In the genomic region with DNA sequence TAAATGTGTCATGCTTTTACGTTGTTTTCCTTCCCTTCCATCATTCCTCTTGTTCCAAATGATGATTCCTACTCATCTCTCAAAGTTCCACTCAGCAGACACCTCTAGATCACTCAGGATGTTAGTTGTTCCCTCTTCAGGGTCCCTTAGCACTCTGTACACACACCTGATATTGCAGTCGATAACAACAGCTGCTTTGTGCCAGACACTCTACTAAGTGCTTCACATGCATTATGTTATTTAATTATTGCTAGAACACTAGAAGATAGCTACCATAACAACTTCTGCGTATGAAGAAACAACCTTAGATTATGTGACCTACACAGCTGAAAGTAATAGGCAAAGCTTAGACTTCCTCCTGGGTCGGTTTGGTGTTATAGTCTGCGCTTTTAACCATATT, we compare ENCODE assay signal across 22 cellular contexts. TPM values are rescaled to one million over a fixed set of nuclear protein-coding genes. Genes with fewer than 3 reads are reported as not detected.
DNase-seq lines count a peak whose midpoint lies in the region; ATAC-seq and TF ChIP-seq lines count a peak whose summit lies in the region.
"Had no signal": no experiment of that assay in that cellular context is flagged by ENCODE, and none has a peak within 500 bp of the region (broad histone marks: within the 10 kb centered on the region; RNA-seq: fewer than 3 reads in every experiment).

No MANE protein-coding gene starts in this region.

- H3K9me3 ChIP-seq in BE2C (no peaks in the 10 kb centered on the region), transverse colon (no peaks in the 10 kb centered on the region)
- H3K9me3 ChIP-seq: adrenal gland, Peyer's patch, vagina had no signal

- peaks cover 19% of the 10 kb centered on the region for H3K36me3 ChIP-seq in BE2C
- H3K36me3 ChIP-seq in transverse colon, result peaks cover 0 to 41% (median 20%) of the 10 kb centered on the region in 4 donors

- in situ Hi-C loops in KBM-7 (cut with MboI; ENCODE audit: low pct_unique_long_range_greater_than_20kb, low sequenced_read_pairs), result no loop called here
- in situ Hi-C loops in transverse colon (cut with MboI; ENCODE audit: low pct_ligation_motif_present in 1 of 4, low pct_unique_long_range_greater_than_20kb in 1 of 4, low sequenced_read_pairs in 3 of 4), result no loop called here

- no peaks in the 10 kb centered on the region for H3K27me3 Mint-ChIP-seq in activated T-helper 17 cell treated with anti-CD3 and anti-CD28 coated beads, Interleukin-2, amount 50 U/mL, for 72 hours
- H3K27me3 Mint-ChIP-seq: brain; IgD-negative memory B cell; naive thymus-derived CD8-positive, alpha-beta T cell had no signal

- H3K4me1 Mint-ChIP-seq in activated T-helper 17 cell treated with anti-CD3 and anti-CD28 coated beads, Interleukin-2, amount 50 U/mL, for 72 hours, result peaks cover 2% of the 10 kb centered on the region
- H3K4me1 Mint-ChIP-seq: brain, IgD-negative memory B cell had no signal

- WGBS in transverse colon (ENCODE audit: low coverage in 1 of 2), 2 donors, result 63 to 73% methylated on average over 5 of the region's 5 CpGs

- H3K27ac Mint-ChIP-seq in activated T-helper 17 cell treated with anti-CD3 and anti-CD28 coated beads, Interleukin-2, amount 50 U/mL, for 72 hours, result peak overlapping the region; percentile 0
- H3K27ac Mint-ChIP-seq: brain, CD14-positive monocyte, H9, IgD-negative memory B cell had no signal

- H3K4me3 ChIP-seq in BE2C (ENCODE audit: low read depth, low read length) (no peak overlapping the region), transverse colon (no peak overlapping the region)
- H3K4me3 ChIP-seq: adrenal gland, Peyer's patch, vagina had no signal

- peaks cover 15% of the 10 kb centered on the region for H3K4me1 ChIP-seq in BE2C
- H3K4me1 ChIP-seq in transverse colon, result peaks cover 0 to 11% (median 4%) of the 10 kb centered on the region in 4 donors
- H3K4me1 ChIP-seq: vagina had no signal

- no peak overlapping the region for H3K4me3 Mint-ChIP-seq in activated T-helper 17 cell treated with anti-CD3 and anti-CD28 coated beads, Interleukin-2, amount 50 U/mL, for 72 hours
- H3K4me3 Mint-ChIP-seq: activated T-cell treated with anti-CD3 and anti-CD28 coated beads, Interleukin-2, amount 50 U/mL, for 4 hours; brain; CD14-positive monocyte; H9; IgD-negative memory B cell; naive thymus-derived CD8-positive, alpha-beta T cell had no signal

- intact Hi-C loops in transverse colon (cut with DNase I; ENCODE audit: low total_unique reads), result no loop called here

- H3K9me3 Mint-ChIP-seq in activated T-helper 17 cell treated with anti-CD3 and anti-CD28 coated beads, Interleukin-2, amount 50 U/mL, for 72 hours, result no peaks in the 10 kb centered on the region
- H3K9me3 Mint-ChIP-seq: activated T-cell treated with anti-CD3 and anti-CD28 coated beads, Interleukin-2, amount 50 U/mL, for 4 hours; brain; IgD-negative memory B cell; naive thymus-derived CD8-positive, alpha-beta T cell had no signal

- TF ChIP-seq EP300 in transverse colon (IDR thresholded peaks at IDR 0.05; ENCODE audit: low read depth), result no peak

- no peak for TF ChIP-seq CTCF in BE2C (IDR thresholded peaks at IDR 0.05; ENCODE audit: low read depth, low read length)
- no peak for TF ChIP-seq CTCF in transverse colon (IDR thresholded peaks at IDR 0.05)

- H3K27me3 ChIP-seq in BE2C (no peaks in the 10 kb centered on the region), transverse colon (no peaks in the 10 kb centered on the region)
- H3K27me3 ChIP-seq: adrenal gland, Peyer's patch, vagina had no signal

- no peak for ATAC-seq in activated T-helper 17 cell treated with anti-CD3 and anti-CD28 coated beads, Interleukin-2, amount 50 U/mL, for 72 hours (replicated peaks)
- ATAC-seq: activated T-cell treated with anti-CD3 and anti-CD28 coated beads, Interleukin-2, amount 50 U/mL, for 4 hours; naive thymus-derived CD8-positive, alpha-beta T cell had no signal

- H3K27ac ChIP-seq in transverse colon, result no peak overlapping the region
- H3K27ac ChIP-seq: 22Rv1, Peyer's patch, vagina had no signal

- no peak for TF ChIP-seq POLR2A in transverse colon (IDR thresholded peaks at IDR 0.05)

- DNase-seq in DMS153 (lab: John Stamatoyannopoulos, UW) (peak; percentile 19), DMS153 treated with DMSO at 0.1 percent for 48 hours (lab: John Stamatoyannopoulos, UW; ENCODE audit: unreplicated experiment) (no peak), BE2C (peak; percentile 43), NCI-H2029 treated with DMSO at 0.1 percent for 48 hours (lab: John Stamatoyannopoulos, UW) (peak; percentile 45), KBM-7 (no peak), transverse colon (no peak)
- no peak for DNase-seq in activated CD4-positive, alpha-beta T cell treated with anti-CD3 and anti-CD28 coated beads for 1 hour
- DNase-seq: activated T-cell treated with anti-CD3 and anti-CD28 coated beads, Interleukin-2, amount 50 U/mL, for 4 hours; adrenal gland; H9; naive thymus-derived CD8-positive, alpha-beta T cell; NCI-H1048; NCI-H69; Peyer's patch; stimulated activated naive CD4-positive, alpha-beta T cell treated with Interleukin-2 at 50 U/mL for 16 hours; T-helper 1 cell had no signal

- peaks cover 94% of the 10 kb centered on the region for H3K36me3 Mint-ChIP-seq in activated T-helper 17 cell treated with anti-CD3 and anti-CD28 coated beads, Interleukin-2, amount 50 U/mL, for 72 hours (ENCODE audit: low read depth)

RNA-seq across cellular contexts. Expression of gene PCBD1, which starts 29.6 kb away (rescaled TPM):
- polyA plus RNA-seq in BE2C (2012; ENCODE audit: insufficient read depth, insufficient read length, low read depth), result 93.5 TPM
- 10 to 100 TPM; 36.3 to 47.4 TPM for total RNA-seq in activated T-helper 17 cell treated with anti-CD3 and anti-CD28 coated beads, Interleukin-2, amount 50 U/mL, for 72 hours
- total RNA-seq in transverse colon, result 10 to 100 TPM; 21.7 to 69.6 (median 44.8) TPM

RNA-seq across cellular contexts. Expression of gene SGPL1, which starts 43.0 kb away (rescaled TPM):
- 22.7 TPM for polyA plus RNA-seq in BE2C (2012; ENCODE audit: insufficient read depth, insufficient read length, low read depth)
- 10 to 100 TPM; 23.9 to 30.8 TPM for total RNA-seq in activated T-helper 17 cell treated with anti-CD3 and anti-CD28 coated beads, Interleukin-2, amount 50 U/mL, for 72 hours
- 10 to 100 TPM; 24.9 to 65.4 (median 61.3) TPM for total RNA-seq in transverse colon

Comparison
In these comparisons a context has a peak if more than half of its experiments do, and no peak if none do; other contexts are left out.
1. DNase-seq: peak in DMS153 (single experiment), BE2C (single experiment) and NCI-H2029 treated with DMSO at 0.1 percent for 48 hours (single experiment); none in DMS153 treated with DMSO at 0.1 percent for 48 hours (single experiment), KBM-7 (single experiment), activated CD4-positive, alpha-beta T cell treated with anti-CD3 and anti-CD28 coated beads for 1 hour (single experiment) and transverse colon (single experiment).